ENCODE assay signal across 24 cellular contexts in the genomic region with DNA sequence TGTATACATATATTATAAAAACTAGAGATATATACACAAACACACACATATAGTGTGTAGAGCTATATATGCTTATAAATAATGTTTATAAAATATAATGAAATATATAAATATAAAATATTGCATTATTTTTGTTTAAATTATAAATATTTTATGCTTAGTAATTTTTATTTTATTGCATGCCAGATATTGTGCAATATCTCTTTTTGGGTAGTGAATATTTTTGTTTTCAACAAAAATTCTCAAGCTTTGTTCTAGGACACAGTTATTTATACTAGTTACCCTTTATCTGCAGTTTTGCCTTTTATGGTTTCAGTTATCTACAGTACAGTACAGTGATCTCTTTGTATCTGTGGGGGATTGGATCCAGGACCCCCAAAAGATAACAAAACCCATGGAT.
"Had no signal": no experiment of that assay in that cellular context is flagged by ENCODE, and none has a peak within 500 bp of the region (broad histone marks: within the 10 kb centered on the region; RNA-seq: fewer than 3 reads in every experiment).

No MANE protein-coding gene starts in this region.

- ATAC-seq: natural killer cell; sciatic nerve; stimulated activated naive B cell treated with anti-CD40 and anti-IgM and Interleukin-4, amounts not matched to agents 10 μg/mL and 1 μg/mL and 100 μg/mL, for 72 hours; stimulated activated naive CD8-positive, alpha-beta T cell treated with anti-CD3 and anti-CD28 coated beads, Interleukin-15, Interleukin-2, amounts not matched to agents 100 U/mL and 50 U/mL, for 24 hours had no signal

- H3K9me3 ChIP-seq: left ventricle myocardium inferior, neutrophil, right atrium auricular region, stomach, testis, thyroid gland, transverse colon, upper lobe of left lung, vagina had no signal

- H3K27me3 ChIP-seq: neural progenitor cell, neutrophil, right atrium auricular region, stomach, testis, thyroid gland, transverse colon, upper lobe of left lung, vagina had no signal

- H3K36me3 ChIP-seq: left ventricle myocardium inferior, neural progenitor cell, neutrophil, right atrium auricular region, stomach, thyroid gland, transverse colon, upper lobe of left lung, vagina had no signal

- DNase-seq: left ventricle myocardium inferior; mesendoderm; naive B cell; natural killer cell; nephron progenitor cell; occipital lobe; stimulated activated CD4-positive, alpha-beta T cell treated with anti-CD3 and anti-CD28 coated beads, Interleukin-12 subunit alpha, Interleukin-12 subunit beta, amount 100 ng/mL, for 4 hours; stimulated activated CD4-positive, alpha-beta T cell treated with anti-CD3 and anti-CD28 coated beads, Interleukin-15, amount 100 ng/mL, for 24 hours; stimulated activated CD4-positive, alpha-beta T cell treated with anti-CD3 and anti-CD28 coated beads, Interleukin-2, amount 100 ng/mL, for 24 hours; stimulated activated CD4-positive, alpha-beta T cell treated with anti-CD3 and anti-CD28 coated beads, Interleukin-4, amount 100 ng/mL, for 1 hour; stimulated activated naive B cell treated with anti-CD40 and anti-IgM and Interleukin-4, amounts not matched to agents 10 μg/mL and 1 μg/mL and 100 μg/mL, for 72 hours; stimulated activated naive CD8-positive, alpha-beta T cell treated with anti-CD3 and anti-CD28 coated beads, Interleukin-15, Interleukin-2, amounts not matched to agents 100 U/mL and 50 U/mL, for 24 hours; stomach; testis; thyroid gland; transverse colon; upper lobe of left lung had no signal

- H3K27ac ChIP-seq: left ventricle myocardium inferior, neural progenitor cell, neutrophil, right atrium auricular region, skin epidermis, stomach, testis, thyroid gland, transverse colon, upper lobe of left lung, vagina had no signal

- H3K4me3 ChIP-seq: left ventricle myocardium inferior, lung, neural progenitor cell, right atrium auricular region, skin epidermis, stomach, testis, thyroid gland, transverse colon, upper lobe of left lung, vagina had no signal

- H3K4me1 ChIP-seq: left ventricle myocardium inferior, neural progenitor cell, right atrium auricular region, stomach, testis, thyroid gland, transverse colon, upper lobe of left lung, vagina had no signal

- H2AFZ ChIP-seq: neural progenitor cell had no signal

- H3K4me2 ChIP-seq: neural progenitor cell had no signal

- H3K9ac ChIP-seq: neural progenitor cell had no signal
